In genomic region chr13:112653821-112654220, GRCh38 we compare ENCODE assay signal across 25 cellular contexts.
"Had no signal": no experiment of that assay in that cellular context is flagged by ENCODE, and none has a peak within 500 bp of the region (broad histone marks: within the 10 kb centered on the region; RNA-seq: fewer than 3 reads in every experiment).

No MANE protein-coding gene starts in this region.

- H3K9me3 Mint-ChIP-seq: immature natural killer cell; mesothelial cell of epicardium; naive B cell; natural killer cell; stimulated activated naive B cell treated with anti-CD40 and anti-IgM and Interleukin-4, amounts not matched to agents 10 μg/mL and 1 μg/mL and 100 μg/mL, for 72 hours had no signal

- H3K4me3 Mint-ChIP-seq: immature natural killer cell; mesothelial cell of epicardium; naive B cell; natural killer cell; stimulated activated naive B cell treated with anti-CD40 and anti-IgM and Interleukin-4, amounts not matched to agents 10 μg/mL and 1 μg/mL and 100 μg/mL, for 72 hours had no signal

- H3K4me1 Mint-ChIP-seq: immature natural killer cell, naive B cell, natural killer cell had no signal

- ATAC-seq: natural killer cell; right lobe of liver; stimulated activated naive CD8-positive, alpha-beta T cell treated with anti-CD3 and anti-CD28 coated beads, Interleukin-15, Interleukin-2, amounts not matched to agents 100 U/mL and 50 U/mL, for 24 hours; upper lobe of right lung had no signal

- H3K27ac Mint-ChIP-seq: immature natural killer cell; natural killer cell; progenitor cell of endocrine pancreas; stimulated activated naive B cell treated with anti-CD40 and anti-IgM and Interleukin-4, amounts not matched to agents 10 μg/mL and 1 μg/mL and 100 μg/mL, for 72 hours had no signal

- H3K27ac ChIP-seq: left ventricle myocardium inferior, ovary, right atrium auricular region, right lobe of liver, stomach, suprapubic skin, thoracic aorta, tibial artery, upper lobe of right lung had no signal

- H3K36me3 Mint-ChIP-seq: immature natural killer cell; mesothelial cell of epicardium; naive B cell; natural killer cell; stimulated activated naive B cell treated with anti-CD40 and anti-IgM and Interleukin-4, amounts not matched to agents 10 μg/mL and 1 μg/mL and 100 μg/mL, for 72 hours had no signal

- H3K9me3 ChIP-seq: left ventricle myocardium inferior, ovary, right atrium auricular region, right lobe of liver, stomach, suprapubic skin, thoracic aorta, tibial artery, upper lobe of right lung had no signal

- H3K27me3 ChIP-seq: ovary, right atrium auricular region, right lobe of liver, stomach, suprapubic skin, upper lobe of right lung had no signal

- DNase-seq: hypothalamus; immature natural killer cell; left ventricle myocardium inferior; mesendoderm; naive B cell; natural killer cell; ovary; stimulated activated CD4-positive, alpha-beta T cell treated with anti-CD3 and anti-CD28 coated beads, Interleukin-1b, Interleukin-23, amount 100 ng/mL, for 48 hours; stimulated activated CD4-positive, alpha-beta T cell treated with anti-CD3 and anti-CD28 coated beads, Interleukin-2, amount 100 ng/mL, for 48 hours; stimulated activated CD4-positive, alpha-beta T cell treated with anti-CD3 and anti-CD28 coated beads, Interleukin-4, amount 100 ng/mL, for 4 hours; stimulated activated CD8-positive, alpha-beta memory T cell treated with anti-CD3 and anti-CD28 coated beads, Interleukin-4, amount 100 ng/mL, for 48 hours; stimulated activated naive B cell treated with anti-CD40 and anti-IgM and Interleukin-4, amounts not matched to agents 10 μg/mL and 1 μg/mL and 100 μg/mL, for 72 hours; stimulated activated naive CD8-positive, alpha-beta T cell treated with anti-CD3 and anti-CD28 coated beads, Interleukin-15, Interleukin-2, amounts not matched to agents 100 U/mL and 50 U/mL, for 24 hours; stomach; tibial artery; trophoblast cell had no signal

- H3K36me3 ChIP-seq: left ventricle myocardium inferior, ovary, right atrium auricular region, right lobe of liver, stomach, suprapubic skin, thoracic aorta, tibial artery, upper lobe of right lung had no signal

- H3K4me1 ChIP-seq: right lobe of liver, tibial artery, upper lobe of right lung had no signal

- H3K4me3 ChIP-seq: left ventricle myocardium inferior, lung, ovary, right atrium auricular region, right lobe of liver, smooth muscle cell, stomach, suprapubic skin, thoracic aorta, tibial artery, upper lobe of right lung had no signal
